In the genomic region with DNA sequence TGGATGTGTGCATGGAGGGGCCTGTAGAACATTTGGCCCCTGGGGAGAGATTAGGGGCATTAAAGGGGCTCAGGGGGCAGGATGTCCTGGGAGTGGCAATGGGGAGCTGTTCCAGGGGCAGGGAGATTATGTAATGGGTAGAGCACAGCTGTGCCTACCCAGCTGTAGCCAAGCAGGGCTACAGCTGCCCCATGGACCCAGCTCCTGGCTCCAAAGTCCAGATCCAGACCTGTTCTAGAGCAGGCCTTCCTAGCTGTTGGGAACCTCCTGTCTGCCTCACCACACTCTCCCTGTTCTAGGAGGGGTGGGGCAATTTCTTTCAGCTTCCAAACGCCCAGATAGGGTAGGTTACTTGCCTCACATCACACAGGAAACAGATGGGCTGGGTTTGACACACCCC, we compare ENCODE assay signal across 22 cellular contexts. TPM values are rescaled to one million over a fixed set of nuclear protein-coding genes. Genes with fewer than 3 reads are reported as not detected.
A peak's percentile ranks its signal among the peaks of the same experiment; 100 is the strongest.
DNase-seq lines count a peak whose midpoint lies in the region; ATAC-seq, FAIRE-seq and TF ChIP-seq lines count a peak whose summit lies in the region.
"Had no signal": no experiment of that assay in that cellular context is flagged by ENCODE, and none has a peak within 500 bp of the region (broad histone marks: within the 10 kb centered on the region; RNA-seq: fewer than 3 reads in every experiment).

No MANE protein-coding gene starts in this region.

- H3K4me3 Mint-ChIP-seq in CD4-positive, CD25-positive, alpha-beta regulatory T cell, result peak overlapping the region in 2 of 4 donors; percentile 26 to 59
- no peak overlapping the region for H3K4me3 Mint-ChIP-seq in H9

- H3K9me3 Mint-ChIP-seq in CD4-positive, CD25-positive, alpha-beta regulatory T cell, result no peaks in the 10 kb centered on the region
- no peaks in the 10 kb centered on the region for H3K9me3 Mint-ChIP-seq in H9
- H3K9me3 Mint-ChIP-seq: immature natural killer cell had no signal

- H3K27me3 ChIP-seq in CD4-positive, CD25-positive, alpha-beta regulatory T cell (ENCODE audit: control insufficient read depth, insufficient read depth, low read length), result no peaks in the 10 kb centered on the region
- no peaks in the 10 kb centered on the region for H3K27me3 ChIP-seq in body of pancreas
- H3K27me3 ChIP-seq in H9 (ENCODE audit: insufficient read depth, low read length), result no peaks in the 10 kb centered on the region
- H3K27me3 ChIP-seq: tibial nerve had no signal

- no peak overlapping the region for H2AK5ac ChIP-seq in H9 (ENCODE audit: insufficient read length, low read length)

- peak overlapping the region; percentile 16 to 86 (median 79) for H3K27ac Mint-ChIP-seq in CD4-positive, CD25-positive, alpha-beta regulatory T cell
- H3K27ac Mint-ChIP-seq in H9, result peak overlapping the region in 1 of 3 experiments; percentile 44; a peak in 1 of 7 replicates

- H4K5ac ChIP-seq in H9 (ENCODE audit: insufficient read length, low read depth, low read length), result no peak overlapping the region

- no peak overlapping the region for H3K9ac ChIP-seq in H9 (ENCODE audit: extremely low read depth, insufficient read length, low read length)

- H3K27me3 Mint-ChIP-seq in CD4-positive, CD25-positive, alpha-beta regulatory T cell, result no peaks in the 10 kb centered on the region
- H3K27me3 Mint-ChIP-seq in H9 (ENCODE audit: low read depth), result no peaks in the 10 kb centered on the region

- H3K23me2 ChIP-seq in H9 (ENCODE audit: insufficient read length, low read depth, low read length, poor library complexity, severe bottlenecking), result peaks cover 12% of the 10 kb centered on the region

- H3K4ac ChIP-seq in H9 (ENCODE audit: low read depth, low read length), result no peak overlapping the region

- no peak overlapping the region for H3K4me2 ChIP-seq in H9 (ENCODE audit: insufficient read depth, insufficient read length, low read length)
- H3K4me2 ChIP-seq: smooth muscle cell had no signal

- H4K91ac ChIP-seq in H9 (ENCODE audit: insufficient read length, low read depth, low read length), result no peak overlapping the region

- H3K36me3 Mint-ChIP-seq in CD4-positive, CD25-positive, alpha-beta regulatory T cell, result no peaks in the 10 kb centered on the region
- H3K36me3 Mint-ChIP-seq in H9 (ENCODE audit: insufficient read depth in 1 of 3, low read depth in 3 of 3), result peaks cover 2 to 16% (median 5%) of the 10 kb centered on the region in 3 experiments; a peak in 5 of 7 replicates
- H3K36me3 Mint-ChIP-seq: immature natural killer cell had no signal

- peak in 1 of 3 donors; percentile 68 for DNase-seq in CD4-positive, CD25-positive, alpha-beta regulatory T cell
- DNase-seq in GM12892 (ENCODE audit: insufficient read length) (peak; percentile 5), body of pancreas (peak; percentile 62 to 80 (median 69)), myocyte (ENCODE audit: low read depth) (peak; percentile 25), NCI-H146 (lab: John Stamatoyannopoulos, UW) (no peak), NCI-H187 treated with DMSO at 0.1 percent for 48 hours (lab: John Stamatoyannopoulos, UW) (no peak), H9 (no peak)
- DNase-seq: activated CD4-positive, CD25-positive, alpha-beta regulatory T cell; activated naive CD4-positive, alpha-beta T cell treated with Interleukin-2 at 50 U/mL for 16 hours; AML-193; DMS153; HCEC 1CT; immature natural killer cell; mesendoderm; NCI-H2107; NCI-H748 treated with DMSO at 0.1 percent for 48 hours; SW 1271 had no signal

- no peak overlapping the region for H3T11ph ChIP-seq in H9 (ENCODE audit: low read length)

- no peak overlapping the region for H3K4me3 ChIP-seq in CD4-positive, CD25-positive, alpha-beta regulatory T cell (ENCODE audit: low read depth, low read length)
- no peak overlapping the region for H3K4me3 ChIP-seq in body of pancreas
- H3K4me3 ChIP-seq: smooth muscle cell, tibial nerve had no signal

- TF ChIP-seq POLR2A in GM12892 (IDR thresholded peaks at IDR 0.05; ENCODE audit: low read depth, low read length) (no peak), body of pancreas (IDR thresholded peaks at IDR 0.05) (no peak)

- H2BK12ac ChIP-seq in H9 (ENCODE audit: insufficient read length, low read depth, low read length), result no peak overlapping the region

- H2AFZ ChIP-seq in H9 (ENCODE audit: low read length), result no peak overlapping the region

- H3K79me1 ChIP-seq in H9 (ENCODE audit: insufficient read depth, low read depth, low read length, poor library complexity, severe bottlenecking), result peaks cover 4% of the 10 kb centered on the region

- no peak overlapping the region for H2BK15ac ChIP-seq in H9 (ENCODE audit: low read depth, low read length)

- H3K79me2 ChIP-seq in H9 (ENCODE audit: insufficient read depth, low read length), result no peaks in the 10 kb centered on the region; the same call in 1 of the 2 replicates

- H3K23ac ChIP-seq in H9 (ENCODE audit: insufficient read length, low read depth, low read length), result no peak overlapping the region

- H2BK20ac ChIP-seq in H9 (ENCODE audit: low read depth, low read length, poor library complexity, severe bottlenecking), result no peak overlapping the region

- no peak overlapping the region for H3K56ac ChIP-seq in H9 (ENCODE audit: insufficient read length, low read depth, low read length)

- 14% methylated on average over 1 of the region's 1 CpG; no CpG with 5 or more reads in 1 of the 2 donors for WGBS in body of pancreas, 2 donors
- no CpG with 5 or more reads among the region's 1 CpG for WGBS in H9 (ENCODE audit: extremely low coverage, insufficient read length, low lambda C conversion rate)

- no peak overlapping the region for H3K18ac ChIP-seq in H9 (ENCODE audit: insufficient read length, low read depth, low read length)

- TF ChIP-seq CTCF in body of pancreas (IDR thresholded peaks at IDR 0.05) (no peak), H9 (conservative IDR thresholded peaks at IDR 0.05) (no peak)

- H3K36me3 ChIP-seq in CD4-positive, CD25-positive, alpha-beta regulatory T cell (ENCODE audit: control insufficient read depth, insufficient read depth, low read length), result no peaks in the 10 kb centered on the region
- H3K36me3 ChIP-seq in body of pancreas (replicated peaks in 1 of 2; ENCODE audit: insufficient read depth in 1 of 2, low read depth in 2 of 2), result no peaks in the 10 kb centered on the region
- H3K36me3 ChIP-seq: tibial nerve had no signal

- H2BK120ac ChIP-seq in H9 (ENCODE audit: low read depth, low read length, poor library complexity, severe bottlenecking), result no peak overlapping the region

- H3K27ac ChIP-seq in CD4-positive, CD25-positive, alpha-beta regulatory T cell (ENCODE audit: insufficient read depth, low read length, poor library complexity, severe bottlenecking), result no peak overlapping the region
- peak overlapping the region in 3 of 4 donors; percentile 27 to 54 (median 29) for H3K27ac ChIP-seq in body of pancreas
- no peak overlapping the region for H3K27ac ChIP-seq in H9 (ENCODE audit: insufficient read length, low read depth, low read length)
- H3K27ac ChIP-seq: tibial nerve had no signal

- intact Hi-C loops in body of pancreas (cut with DNase I), result no loop called here

- H3K9me3 ChIP-seq in CD4-positive, CD25-positive, alpha-beta regulatory T cell (ENCODE audit: control insufficient read depth in 2 of 2, low read length in 2 of 2), result no peaks in the 10 kb centered on the region
- H3K9me3 ChIP-seq in body of pancreas, result no peaks in the 10 kb centered on the region
- no peaks in the 10 kb centered on the region for H3K9me3 ChIP-seq in H9 (ENCODE audit: control insufficient read depth, low read depth, low read length)
- H3K9me3 ChIP-seq: tibial nerve had no signal

- no peak overlapping the region for H2BK5ac ChIP-seq in H9 (ENCODE audit: insufficient read length, low read length)

- H3K4me1 ChIP-seq in CD4-positive, CD25-positive, alpha-beta regulatory T cell (ENCODE audit: control insufficient read depth, insufficient read depth, low read length, poor library complexity, severe bottlenecking), result peaks cover 62% of the 10 kb centered on the region
- peaks cover 59% of the 10 kb centered on the region for H3K4me1 ChIP-seq in body of pancreas
- peaks cover 4% of the 10 kb centered on the region; the same call in 1 of the 2 replicates for H3K4me1 ChIP-seq in H9 (ENCODE audit: insufficient read depth, low read length)

- no peaks in the 10 kb centered on the region for H4K20me1 ChIP-seq in H9 (ENCODE audit: control insufficient read depth, insufficient read depth, insufficient read length)

- no peak overlapping the region for H3K14ac ChIP-seq in H9 (ENCODE audit: insufficient read depth, low read length)

- ATAC-seq in CD4-positive, CD25-positive, alpha-beta regulatory T cell (ENCODE audit: low read depth in 2 of 2), result no peak
- ATAC-seq in body of pancreas (peak; percentile 41), GM19463 (IDR thresholded peaks at IDR 0.05; ENCODE audit: unreplicated experiment) (no peak)
- ATAC-seq: Panc1 had no signal

- FAIRE-seq in GM12892 (lab: Jason Lieb, UNC), result no peak
- FAIRE-seq: GM19239 had no signal

- peaks cover 4 to 75% (median 40%) of the 10 kb centered on the region in 4 donors for H3K4me1 Mint-ChIP-seq in CD4-positive, CD25-positive, alpha-beta regulatory T cell
- peaks cover 20 to 23% of the 10 kb centered on the region in 2 experiments for H3K4me1 Mint-ChIP-seq in H9

- H4K8ac ChIP-seq in H9 (replicated peaks; ENCODE audit: insufficient read length, low read depth, low read length), result no peak overlapping the region

RNA-seq across cellular contexts. Expression of gene RPS6KA1, which starts 5.6 kb away (rescaled TPM):
- 97.4 TPM for total RNA-seq in CD4-positive, CD25-positive, alpha-beta regulatory T cell
- 100 to 1,000 TPM; 168 to 218 (median 175) TPM for polyA plus RNA-seq in CD4-positive, CD25-positive, alpha-beta regulatory T cell
- polyA plus RNA-seq in GM12892 (2012; ENCODE audit: missing spikeins), result 56.6 TPM
- 10 to 100 TPM; 20.1 to 30.4 TPM for total RNA-seq in body of pancreas
- total RNA-seq in myocyte, result 1.4 and 7.2 TPM in 2 replicates
- 0.55 TPM for polyA plus RNA-seq in myocyte (2012)
- 43.3 and 45.3 TPM in 2 replicates for total RNA-seq in H9 (2021)

Comparison
In these comparisons a context has a peak if more than half of its experiments do, and no peak if none do; other contexts are left out.
1. DNase-seq: peak in GM12892 (single experiment), body of pancreas (4 of 4) and myocyte (single experiment); none in NCI-H146 (single experiment), NCI-H187 treated with DMSO at 0.1 percent for 48 hours (single experiment) and H9 (single experiment).
2. H3K27ac ChIP-seq: peak in body of pancreas (3 of 4); none in CD4-positive, CD25-positive, alpha-beta regulatory T cell (single experiment) and H9 (single experiment).